26 cellular contexts compared by ENCODE assay signal in the genomic region with DNA sequence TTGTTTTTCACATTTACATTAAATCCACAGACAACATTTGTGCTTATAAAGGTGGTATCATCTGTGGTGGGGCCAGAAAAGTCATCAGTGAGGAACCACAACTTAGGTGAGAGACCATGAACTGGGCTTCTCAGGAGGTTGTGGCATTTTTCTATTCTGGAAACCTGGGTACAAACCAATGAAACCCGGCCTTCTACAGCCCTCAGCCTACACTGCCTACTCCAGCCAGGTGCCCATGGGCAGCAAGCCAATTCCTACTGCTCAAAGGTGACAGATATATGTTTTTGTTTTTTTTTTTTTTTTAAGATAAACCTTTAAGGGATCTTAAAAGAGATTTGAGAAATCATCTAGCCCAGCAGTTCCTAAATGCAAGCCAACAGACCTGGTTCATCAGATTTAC.
"Had no signal": no experiment of that assay in that cellular context is flagged by ENCODE, and none has a peak within 500 bp of the region (broad histone marks: within the 10 kb centered on the region; RNA-seq: fewer than 3 reads in every experiment).

No MANE protein-coding gene starts in this region.

- H3K4me1 Mint-ChIP-seq: activated B cell treated with CpG ODN at 0.5 μM for 24 hours; activated CD4-positive, alpha-beta memory T cell treated with anti-CD3 and anti-CD28 coated beads, Interleukin-2, amount 10 ng/mL, durations not matched to agents 7 days and 5 days; activated CD4-positive, alpha-beta T cell treated with anti-CD3 and anti-CD28 coated beads, Interleukin-2, amount 10 ng/mL, durations not matched to agents 7 days and 5 days; activated T-helper 17 cell treated with anti-CD3 and anti-CD28 coated beads, Interleukin-2, amount 50 U/mL, for 72 hours; central memory CD8-positive, alpha-beta T cell had no signal

- ATAC-seq: activated CD4-positive, CD25-positive, alpha-beta regulatory T cell treated with anti-CD3 and anti-CD28 coated beads, Interleukin-2, amount 50 U/mL, for 24 hours; activated T-cell treated with anti-CD3 and anti-CD28 coated beads, Interleukin-2, amount 50 U/mL, for 4 hours; activated T-helper 17 cell treated with anti-CD3 and anti-CD28 coated beads, Interleukin-2, amount 50 U/mL, for 72 hours; esophagus mucosa; T-helper 17 cell had no signal

- H3K9me3 ChIP-seq: colonic mucosa had no signal

- H3K4me3 ChIP-seq: colonic mucosa had no signal

- H3K27ac Mint-ChIP-seq: activated B cell treated with CpG ODN at 0.5 μM for 24 hours; activated CD4-positive, alpha-beta memory T cell treated with anti-CD3 and anti-CD28 coated beads, Interleukin-2, amount 10 ng/mL, durations not matched to agents 7 days and 5 days; activated CD4-positive, alpha-beta T cell treated with anti-CD3 and anti-CD28 coated beads, Interleukin-2, amount 10 ng/mL, durations not matched to agents 7 days and 5 days; activated naive CD8-positive, alpha-beta T cell; activated T-helper 17 cell treated with anti-CD3 and anti-CD28 coated beads, Interleukin-2, amount 50 U/mL, for 72 hours; T-helper 17 cell; T-helper 2 cell treated with Interferon-gamma antibody and Interleukin-4, amounts not matched to agents 5 μg/mL and 100 μg/mL, for 36 hours had no signal

- DNase-seq: activated B cell treated with CpG ODN at 0.5 μM for 24 hours; activated CD4-positive, alpha-beta memory T cell treated with anti-CD3 and anti-CD28 coated beads, Interleukin-2, amount 10 ng/mL, durations not matched to agents 7 days and 5 days; activated CD4-positive, alpha-beta T cell treated with anti-CD3 and anti-CD28 coated beads, Interleukin-2, amount 10 ng/mL, durations not matched to agents 7 days and 5 days; activated CD4-positive, alpha-beta T cell treated with anti-CD3 and anti-CD28 coated beads, Interleukin-2, amount 50 U/mL, for 4 hours; activated effector memory CD4-positive, alpha-beta T cell treated with Interleukin-2 at 50 U/mL for 16 hours; activated gamma-delta T cell treated with Interleukin-2 at 50 U/mL for 16 hours; activated naive CD4-positive, alpha-beta T cell treated with anti-CD3 and anti-CD28 coated beads, Interleukin-2, amount 50 U/mL, for 16 hours; activated naive CD4-positive, alpha-beta T cell treated with Interleukin-2 at 50 U/mL for 16 hours; activated T-cell treated with anti-CD3 and anti-CD28 coated beads, Interleukin-2, amount 50 U/mL, for 4 hours; amniotic stem cell; anterior cingulate cortex; brain microvascular endothelial cell; colonic mucosa; effector CD8-positive, alpha-beta T cell; foreskin fibroblast; head of caudate nucleus; T-helper 1 cell; T-helper 17 cell; T1000; WERI-Rb-1 had no signal

- H3K4me1 ChIP-seq: colonic mucosa had no signal

- H3K27ac ChIP-seq: brain microvascular endothelial cell, colonic mucosa, WERI-Rb-1 had no signal

- H3K27me3 Mint-ChIP-seq: activated B cell treated with CpG ODN at 0.5 μM for 24 hours; activated CD4-positive, alpha-beta memory T cell treated with anti-CD3 and anti-CD28 coated beads, Interleukin-2, amount 10 ng/mL, durations not matched to agents 7 days and 5 days; activated CD4-positive, alpha-beta T cell treated with anti-CD3 and anti-CD28 coated beads, Interleukin-2, amount 10 ng/mL, durations not matched to agents 7 days and 5 days; activated naive CD8-positive, alpha-beta T cell; activated T-helper 17 cell treated with anti-CD3 and anti-CD28 coated beads, Interleukin-2, amount 50 U/mL, for 72 hours; central memory CD8-positive, alpha-beta T cell; T-helper 17 cell had no signal

- H3K4me3 Mint-ChIP-seq: activated B cell treated with CpG ODN at 0.5 μM for 24 hours; activated CD4-positive, alpha-beta memory T cell treated with anti-CD3 and anti-CD28 coated beads, Interleukin-2, amount 10 ng/mL, durations not matched to agents 7 days and 5 days; activated CD4-positive, alpha-beta T cell treated with anti-CD3 and anti-CD28 coated beads, Interleukin-2, amount 10 ng/mL, durations not matched to agents 7 days and 5 days; activated naive CD8-positive, alpha-beta T cell; activated T-cell treated with anti-CD3 and anti-CD28 coated beads, Interleukin-2, amount 50 U/mL, for 4 hours; activated T-helper 17 cell treated with anti-CD3 and anti-CD28 coated beads, Interleukin-2, amount 50 U/mL, for 72 hours; central memory CD8-positive, alpha-beta T cell; T-helper 17 cell; T-helper 2 cell treated with Interferon-gamma antibody and Interleukin-4, amounts not matched to agents 5 μg/mL and 100 μg/mL, for 36 hours had no signal

- H3K9me3 Mint-ChIP-seq: activated B cell treated with CpG ODN at 0.5 μM for 24 hours; activated CD4-positive, alpha-beta memory T cell treated with anti-CD3 and anti-CD28 coated beads, Interleukin-2, amount 10 ng/mL, durations not matched to agents 7 days and 5 days; activated CD4-positive, alpha-beta T cell treated with anti-CD3 and anti-CD28 coated beads, Interleukin-2, amount 10 ng/mL, durations not matched to agents 7 days and 5 days; activated T-cell treated with anti-CD3 and anti-CD28 coated beads, Interleukin-2, amount 50 U/mL, for 4 hours; activated T-helper 17 cell treated with anti-CD3 and anti-CD28 coated beads, Interleukin-2, amount 50 U/mL, for 72 hours; central memory CD8-positive, alpha-beta T cell; T-helper 2 cell treated with Interferon-gamma antibody and Interleukin-4, amounts not matched to agents 5 μg/mL and 100 μg/mL, for 36 hours had no signal

- H3K27me3 ChIP-seq: brain microvascular endothelial cell, colonic mucosa had no signal
